11 cellular contexts compared by ENCODE assay signal in genomic region chr14:98994571-98994970, GRCh38.
"Had no signal": no experiment of that assay in that cellular context is flagged by ENCODE, and none has a peak within 500 bp of the region (broad histone marks: within the 10 kb centered on the region; RNA-seq: fewer than 3 reads in every experiment).

No MANE protein-coding gene starts in this region.

- H3K27ac ChIP-seq: pancreas, tibial artery had no signal

- ATAC-seq: effector memory CD8-positive, alpha-beta T cell; pancreas had no signal

- H3K36me3 ChIP-seq: pancreas, tibial artery had no signal

- DNase-seq: activated effector memory CD4-positive, alpha-beta T cell treated with anti-CD3 and anti-CD28 coated beads, Interleukin-2, amount 50 U/mL, for 16 hours; amygdala; cerebellar nuclear complex; effector memory CD8-positive, alpha-beta T cell; pancreas; retina; stimulated activated CD4-positive, alpha-beta T cell treated with anti-CD3 and anti-CD28 coated beads, Interleukin-4, amount 100 ng/mL, for 4 hours; T-helper 9 cell; tibial artery had no signal

- H3K4me1 Mint-ChIP-seq: brain had no signal

- H3K9me3 Mint-ChIP-seq: dendritic cell treated with granulocyte-macrophage colony-stimulating factor and Interleukin-4, amounts not matched to agents 40 ng/mL and 50 ng/mL, for 4 days; effector memory CD8-positive, alpha-beta T cell had no signal

- H3K27ac Mint-ChIP-seq: brain; dendritic cell treated with granulocyte-macrophage colony-stimulating factor and Interleukin-4, amounts not matched to agents 40 ng/mL and 50 ng/mL, for 4 days had no signal

- H3K27me3 Mint-ChIP-seq: dendritic cell treated with granulocyte-macrophage colony-stimulating factor and Interleukin-4, amounts not matched to agents 40 ng/mL and 50 ng/mL, for 4 days; effector memory CD8-positive, alpha-beta T cell had no signal

- H3K9me3 ChIP-seq: pancreas, tibial artery had no signal

- H3K4me3 Mint-ChIP-seq: brain; dendritic cell treated with granulocyte-macrophage colony-stimulating factor and Interleukin-4, amounts not matched to agents 40 ng/mL and 50 ng/mL, for 4 days; effector memory CD8-positive, alpha-beta T cell had no signal

- H3K4me1 ChIP-seq: pancreas, tibial artery had no signal

- H3K27me3 ChIP-seq: pancreas, tibial artery had no signal

- H3K36me3 Mint-ChIP-seq: brain had no signal

- H3K4me3 ChIP-seq: pancreas, tibial artery had no signal
